ENCODE assay signal across 10 cellular contexts in genomic region chr18:12218603-12219002, GRCh38. TPM values are rescaled to one million over a fixed set of nuclear protein-coding genes. Genes with fewer than 3 reads are reported as not detected.
"Had no signal": no experiment of that assay in that cellular context is flagged by ENCODE, and none has a peak within 500 bp of the region (broad histone marks: within the 10 kb centered on the region; RNA-seq: fewer than 3 reads in every experiment).

No MANE protein-coding gene starts in this region.

RNA-seq across cellular contexts. Expression of gene CIDEA, which starts 35.6 kb away (rescaled TPM):
- total RNA-seq: activated CD4-positive, alpha-beta T cell treated with anti-CD3 and anti-CD28 coated beads, Interleukin-2, amount 10 ng/mL, durations not matched to agents 7 days and 5 days; activated CD8-positive, alpha-beta T cell treated with anti-CD3 and anti-CD28 coated beads, Interleukin-2, amount 10 ng/mL, durations not matched to agents 7 days and 5 days; activated naive CD8-positive, alpha-beta T cell treated with anti-CD3 and anti-CD28 coated beads, Interleukin-2, amount 10 ng/mL, durations not matched to agents 7 days and 5 days; activated T-helper 2 cell treated with anti-CD3 and anti-CD28 coated beads, Interferon-gamma antibody, Interleukin-2, Interleukin-4, amounts not matched to agents 10 μg/mL and 5 μg/mL and 100 μg/mL, durations not matched to agents 14 hours and 24 hours and 36 hours; ascending aorta; cardiac muscle cell; PC-9; RPMI7951; SJSA1 had no signal
- polyA plus RNA-seq: cardiac muscle cell, SK-N-SH had no signal
